1 cellular context compared by ENCODE assay signal in the genomic region with DNA sequence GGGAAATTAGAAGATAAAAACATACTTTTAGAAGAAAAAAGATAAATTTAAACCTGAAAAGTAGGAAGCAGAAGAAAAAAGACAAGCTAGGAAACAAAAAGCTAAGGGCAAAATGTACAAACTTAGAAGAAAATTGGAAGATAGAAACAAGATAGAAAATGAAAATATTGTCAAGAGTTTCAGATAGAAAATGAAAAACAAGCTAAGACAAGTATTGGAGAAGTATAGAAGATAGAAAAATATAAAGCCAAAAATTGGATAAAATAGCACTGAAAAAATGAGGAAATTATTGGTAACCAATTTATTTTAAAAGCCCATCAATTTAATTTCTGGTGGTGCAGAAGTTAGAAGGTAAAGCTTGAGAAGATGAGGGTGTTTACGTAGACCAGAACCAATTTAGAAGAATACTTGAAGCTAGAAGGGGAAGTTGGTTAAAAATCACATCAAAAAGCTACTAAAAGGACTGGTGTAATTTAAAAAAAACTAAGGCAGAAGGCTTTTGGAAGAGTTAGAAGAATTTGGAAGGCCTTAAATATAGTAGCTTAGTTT.
A peak's percentile ranks its signal among the peaks of the same experiment; 100 is the strongest.
TF ChIP-seq lines count a peak whose summit lies in the region.

No MANE protein-coding gene starts in this region.

TF ChIP-seq in HepG2, 621 proteins besides CTCF, POLR2A, EP300 and RAD21:
- no peak for TF ChIP-seq SAFB2 (CRISPR knock-in tag; IDR thresholded peaks at IDR 0.05; ENCODE audit: borderline replicate concordance, low read depth)
- peak; percentile 26 for TF ChIP-seq SRSF4 (IDR thresholded peaks at IDR 0.05; ENCODE audit: low read depth, low read length, poor library complexity, severe bottlenecking)
- TF ChIP-seq KDM5A (IDR thresholded peaks at IDR 0.05; ENCODE audit: borderline replicate concordance, low read length), result 0 out of 2 replicates have a peak, but pooled peaks have one; percentile 7
TF ChIP-seq in HepG2: peak in this region for 2.
